Comparison of ENCODE assay signal across 1 cellular context in the genomic region with DNA sequence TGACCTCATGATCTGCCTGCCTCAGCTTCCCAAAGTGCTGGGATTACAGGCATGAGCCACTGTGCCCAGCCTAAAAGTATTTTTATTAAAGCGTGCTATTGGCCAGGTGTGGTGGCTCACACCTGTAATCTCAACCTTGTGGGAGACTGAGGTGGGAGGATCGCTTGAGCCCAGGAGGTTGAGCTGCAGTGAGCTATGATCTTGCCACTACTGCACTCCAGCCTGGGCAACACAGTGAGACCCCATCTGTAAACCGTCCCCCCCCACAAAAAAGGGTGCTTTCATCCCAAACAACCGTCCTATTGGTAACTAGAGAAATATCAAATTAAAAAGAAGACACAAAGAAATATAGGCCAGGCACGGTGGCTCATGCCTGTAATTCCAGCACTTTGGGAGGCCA.
A peak's percentile ranks its signal among the peaks of the same experiment; 100 is the strongest.
TF ChIP-seq lines count a peak whose summit lies in the region.

No MANE protein-coding gene starts in this region.

TF ChIP-seq in WTC11, 78 proteins besides CTCF, POLR2A, EP300 and RAD21:
- TF ChIP-seq ZNF121 (CRISPR knock-in tag; IDR thresholded peaks at IDR 0.05): peak; percentile 49; the same call in 1 of the 2 replicates
TF ChIP-seq in WTC11: peak in this region for 1; not testable (repeated sequence) for 77.
